Comparison of ENCODE assay signal across 26 cellular contexts in genomic region chr17:64124609-64125008, GRCh38.
"Had no signal": no experiment of that assay in that cellular context is flagged by ENCODE, and none has a peak within 500 bp of the region (broad histone marks: within the 10 kb centered on the region; RNA-seq: fewer than 3 reads in every experiment).

No MANE protein-coding gene starts in this region.

- H3K27me3 ChIP-seq: breast epithelium had no signal

- H3K4me3 Mint-ChIP-seq: activated naive CD4-positive, alpha-beta T cell treated with anti-CD3 and anti-CD28 coated beads, Interleukin-2, amount 10 ng/mL, durations not matched to agents 7 days and 5 days; activated naive CD8-positive, alpha-beta T cell treated with anti-CD3 and anti-CD28 coated beads for 36 hours had no signal

- H3K27ac ChIP-seq: breast epithelium, coronary artery, VCaP had no signal

- DNase-seq: activated CD4-positive, alpha-beta memory T cell treated with anti-CD3 and anti-CD28 coated beads for 36 hours; activated CD4-positive, alpha-beta T cell treated with anti-CD3 and anti-CD28 coated beads, Interleukin-2, amount 10 ng/mL, durations not matched to agents 7 days and 5 days; activated CD4-positive, CD25-positive, alpha-beta regulatory T cell; activated CD8-positive, alpha-beta memory T cell treated with anti-CD3 and anti-CD28 coated beads for 24 hours; activated gamma-delta T cell treated with Interleukin-2 at 50 U/mL for 16 hours; activated naive CD4-positive, alpha-beta T cell treated with anti-CD3 and anti-CD28 coated beads, Interleukin-2, amount 10 ng/mL, durations not matched to agents 7 days and 5 days; activated naive CD8-positive, alpha-beta T cell treated with anti-CD3 and anti-CD28 coated beads for 36 hours; aorta; caudate nucleus; KG1; MV-4-11; NCI-H1092 treated with DMSO at 0.1 percent for 48 hours; NCI-H1417 treated with DMSO at 0.1 percent for 48 hours; NCI-H1694; NCI-H2029; NCI-H2107; NCI-H2171 treated with DMSO at 0.1 percent for 48 hours; NCI-H226; NCI-H526; NCI-H774; SIG-M5; T-cell; T1000 had no signal

- H3K4me3 ChIP-seq: breast epithelium, coronary artery had no signal

- ATAC-seq: T-cell had no signal

- H3K9me3 ChIP-seq: breast epithelium had no signal

- H3K27ac Mint-ChIP-seq: activated CD4-positive, alpha-beta T cell treated with anti-CD3 and anti-CD28 coated beads, Interleukin-2, amount 10 ng/mL, durations not matched to agents 7 days and 5 days; activated naive CD4-positive, alpha-beta T cell treated with anti-CD3 and anti-CD28 coated beads, Interleukin-2, amount 10 ng/mL, durations not matched to agents 7 days and 5 days; activated naive CD8-positive, alpha-beta T cell treated with anti-CD3 and anti-CD28 coated beads for 36 hours had no signal

- H3K27me3 Mint-ChIP-seq: activated CD4-positive, alpha-beta memory T cell treated with anti-CD3 and anti-CD28 coated beads for 36 hours; activated CD4-positive, alpha-beta T cell treated with anti-CD3 and anti-CD28 coated beads, Interleukin-2, amount 10 ng/mL, durations not matched to agents 7 days and 5 days; activated naive CD4-positive, alpha-beta T cell treated with anti-CD3 and anti-CD28 coated beads, Interleukin-2, amount 10 ng/mL, durations not matched to agents 7 days and 5 days; activated naive CD8-positive, alpha-beta T cell treated with anti-CD3 and anti-CD28 coated beads for 36 hours; T-cell had no signal

- H3K9me3 Mint-ChIP-seq: activated CD4-positive, alpha-beta memory T cell treated with anti-CD3 and anti-CD28 coated beads for 36 hours; activated naive CD4-positive, alpha-beta T cell treated with anti-CD3 and anti-CD28 coated beads, Interleukin-2, amount 10 ng/mL, durations not matched to agents 7 days and 5 days; activated naive CD8-positive, alpha-beta T cell treated with anti-CD3 and anti-CD28 coated beads for 36 hours; T-cell had no signal

- H3K36me3 ChIP-seq: breast epithelium had no signal
